11 cellular contexts compared by ENCODE assay signal in the genomic region with DNA sequence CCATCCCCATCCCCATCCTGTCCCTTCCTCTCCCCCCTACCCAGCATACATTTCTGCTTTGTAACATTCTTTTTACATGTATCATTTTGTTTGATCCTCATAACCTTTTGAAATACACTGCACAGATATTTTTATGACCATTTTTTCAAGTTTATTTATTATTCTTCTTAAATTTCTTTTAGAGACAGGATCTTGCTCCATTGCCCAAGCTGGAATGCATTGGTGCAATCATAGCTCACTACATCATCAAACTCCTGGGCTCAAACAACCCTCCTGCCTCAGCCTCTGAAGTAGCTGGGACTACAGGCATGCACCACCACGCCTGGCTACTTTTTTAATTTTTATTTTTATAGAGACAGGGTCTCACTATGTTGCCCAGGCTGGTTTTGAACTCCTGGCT.
DNase-seq lines count a peak whose midpoint lies in the region; ATAC-seq and TF ChIP-seq lines count a peak whose summit lies in the region.
"Had no signal": no experiment of that assay in that cellular context is flagged by ENCODE, and none has a peak within 500 bp of the region (broad histone marks: within the 10 kb centered on the region; RNA-seq: fewer than 3 reads in every experiment).

No MANE protein-coding gene starts in this region.

- peak overlapping the region in 1 of 2 experiments; percentile 61 for H3K14ac ChIP-seq in mesenchymal stem cell (ENCODE audit: low read length in 2 of 2)

- TF ChIP-seq EP300 in suprapubic skin (IDR thresholded peaks at IDR 0.05): no peak

- peak overlapping the region; percentile 96 for H3K9ac ChIP-seq in mesenchymal stem cell (ENCODE audit: low read length)

- no peak overlapping the region for H2BK5ac ChIP-seq in mesenchymal stem cell (ENCODE audit: low read depth, low read length, poor library complexity, severe bottlenecking)

- peaks cover 11% of the 10 kb centered on the region for H3K79me1 ChIP-seq in mesenchymal stem cell (replicated peaks; ENCODE audit: low read length, poor library complexity, severe bottlenecking)

- no peak for DNase-seq in HFF-Myc (ENCODE audit: extremely low read depth, low read depth)
- no peak for DNase-seq in mesenchymal stem cell
- DNase-seq in suprapubic skin (ENCODE audit: low spot score in 2 of 2): no peak
- no peak for DNase-seq in DMS53 (lab: John Stamatoyannopoulos, UW)
- no peak for DNase-seq in NAMALWA (ENCODE audit: low spot score)
- DNase-seq in AG20443 (ENCODE audit: low spot score): no peak
- DNase-seq: Karpas-422, RPMI8226, WERI-Rb-1 had no signal

- H2BK12ac ChIP-seq in mesenchymal stem cell (ENCODE audit: low read length in 2 of 2): peak overlapping the region in 1 of 2 experiments; percentile 88

- H3K4me2 ChIP-seq in mesenchymal stem cell (ENCODE audit: low read length, poor library complexity, severe bottlenecking): peak overlapping the region; percentile 2

- no peaks in the 10 kb centered on the region for H3K27me3 ChIP-seq in mesenchymal stem cell (ENCODE audit: control insufficient read depth in 1 of 2, insufficient read depth in 1 of 2, low read length in 2 of 2)
- no peaks in the 10 kb centered on the region for H3K27me3 ChIP-seq in suprapubic skin

- H3K23ac ChIP-seq in mesenchymal stem cell (ENCODE audit: low read length in 2 of 2): peak overlapping the region in 1 of 2 experiments; percentile 43

- ATAC-seq in HG02623 (IDR thresholded peaks at IDR 0.05; ENCODE audit: unreplicated experiment): no peak

- no peak overlapping the region for H2BK120ac ChIP-seq in mesenchymal stem cell (ENCODE audit: low read depth, low read length)

- no peak overlapping the region for H4K8ac ChIP-seq in mesenchymal stem cell (ENCODE audit: low read length)

- peak overlapping the region; percentile 76 for H3K27ac ChIP-seq in cingulate gyrus (ENCODE audit: low read depth, low read length)
- peak overlapping the region; percentile 95 for H3K27ac ChIP-seq in mesenchymal stem cell (ENCODE audit: low read length, poor library complexity, severe bottlenecking)
- H3K27ac ChIP-seq in suprapubic skin: peak overlapping the region; percentile 92

- H3K4me1 ChIP-seq in mesenchymal stem cell (ENCODE audit: control insufficient read depth, insufficient read depth, low read depth, low read length) (peaks cover 35% of the 10 kb centered on the region), suprapubic skin (peaks cover 77% of the 10 kb centered on the region)

- no peak for TF ChIP-seq POLR2A in suprapubic skin (IDR thresholded peaks at IDR 0.05)

- H4K91ac ChIP-seq in mesenchymal stem cell (ENCODE audit: low read length): no peak overlapping the region

- no peak overlapping the region for H2AFZ ChIP-seq in mesenchymal stem cell (ENCODE audit: low read depth, low read length)

- H3K9me3 ChIP-seq in mesenchymal stem cell (ENCODE audit: control insufficient read depth, low read length) (no peaks in the 10 kb centered on the region), suprapubic skin (no peaks in the 10 kb centered on the region)

- no peak overlapping the region for H2BK15ac ChIP-seq in mesenchymal stem cell (ENCODE audit: low read depth, poor library complexity, severe bottlenecking)

- WGBS in mesenchymal stem cell: 100% methylated on average over 1 of the region's 1 CpG
- WGBS in suprapubic skin: 91% methylated on average over 1 of the region's 1 CpG

- TF ChIP-seq CTCF in HFF-Myc (IDR thresholded peaks at IDR 0.05; ENCODE audit: low read depth, low read length, missing control alignments) (no peak), suprapubic skin (IDR thresholded peaks at IDR 0.05) (no peak)

- H3K4ac ChIP-seq in mesenchymal stem cell (ENCODE audit: low read depth in 1 of 2, low read length in 2 of 2): peak overlapping the region; percentile 65 to 79

- H3K18ac ChIP-seq in mesenchymal stem cell (ENCODE audit: low read depth in 1 of 2, low read length in 2 of 2): peak overlapping the region in 1 of 2 experiments; percentile 79

- peak overlapping the region; percentile 57 for H3K4me3 ChIP-seq in HFF-Myc (replicated peaks; ENCODE audit: low read depth, low read length)
- H3K4me3 ChIP-seq in mesenchymal stem cell (ENCODE audit: insufficient read depth in 1 of 2, low read depth in 1 of 2, low read length in 2 of 2): peak overlapping the region in 1 of 2 experiments; percentile 89
- peak overlapping the region; percentile 59 for H3K4me3 ChIP-seq in suprapubic skin

- H2AK5ac ChIP-seq in mesenchymal stem cell (ENCODE audit: low read length, severe bottlenecking): peak overlapping the region; percentile 0

- H3K36me3 ChIP-seq in mesenchymal stem cell (ENCODE audit: control insufficient read depth in 1 of 2, insufficient read depth in 2 of 2, low read depth in 1 of 2, low read length in 2 of 2) (no peaks in the 10 kb centered on the region), suprapubic skin (no peaks in the 10 kb centered on the region)
- H3K36me3 ChIP-seq: WERI-Rb-1 had no signal
